30 cellular contexts compared by ENCODE assay signal in the genomic region with DNA sequence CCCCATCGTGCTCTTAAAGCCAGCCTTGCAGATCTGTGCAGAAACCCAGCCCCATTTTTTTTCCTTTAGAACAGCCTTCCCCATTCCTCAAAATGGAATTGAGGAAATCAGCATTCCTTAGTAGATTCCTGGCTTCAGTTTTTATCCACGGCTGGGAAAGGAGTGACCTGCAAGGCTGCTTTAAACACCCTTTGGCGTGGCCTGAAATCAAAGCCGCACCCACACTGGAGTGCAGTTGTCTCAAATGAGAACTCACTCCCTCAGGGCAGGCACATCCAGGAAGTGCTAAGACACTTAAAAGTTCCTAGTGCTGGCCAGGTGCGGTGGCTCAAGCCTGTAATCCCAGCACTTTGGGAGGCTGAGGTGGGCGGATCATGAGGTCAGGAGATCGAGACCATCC. TPM values are rescaled to one million over a fixed set of nuclear protein-coding genes. Genes with fewer than 3 reads are reported as not detected.
"Had no signal": no experiment of that assay in that cellular context is flagged by ENCODE, and none has a peak within 500 bp of the region (broad histone marks: within the 10 kb centered on the region; RNA-seq: fewer than 3 reads in every experiment).

No MANE protein-coding gene starts in this region.

- H3K27me3 ChIP-seq: ascending aorta, body of pancreas had no signal

- H3K4me2 ChIP-seq: KMS-11 had no signal

- H3K9ac ChIP-seq: KMS-11 had no signal

- H3K36me3 ChIP-seq: ascending aorta had no signal

- H3K4me3 ChIP-seq: ascending aorta, body of pancreas, SK-N-MC had no signal

- DNase-seq: activated B cell treated with CpG ODN at 0.5 μM for 24 hours; activated CD4-positive, alpha-beta T cell treated with anti-CD3 and anti-CD28 coated beads for 1 hour; activated CD4-positive, alpha-beta T cell treated with anti-CD3 and anti-CD28 coated beads, Interleukin-2, amount 10 ng/mL, durations not matched to agents 24 days and 14 days; activated CD4-positive, alpha-beta T cell treated with anti-CD3 and anti-CD28 coated beads, Interleukin-2, amount 50 U/mL, for 48 hours; activated CD8-positive, alpha-beta memory T cell treated with anti-CD3 and anti-CD28 coated beads, Interleukin-2, amount 10 ng/mL, durations not matched to agents 7 days and 5 days; activated effector memory CD4-positive, alpha-beta T cell treated with anti-CD3 and anti-CD28 coated beads, Interleukin-2, amount 50 U/mL, for 16 hours; activated naive CD4-positive, alpha-beta T cell treated with Interleukin-2 at 50 U/mL for 16 hours; activated naive CD8-positive, alpha-beta T cell treated with anti-CD3 and anti-CD28 coated beads, Interleukin-2, amount 50 U/mL, for 24 hours; activated T-cell treated with anti-CD3 and anti-CD28 coated beads, Interleukin-2, amount 50 U/mL, for 24 hours; amniotic stem cell; body of pancreas; NCI-H1105 treated with DMSO at 0.1 percent for 48 hours; NCI-H1436 treated with DMSO at 0.1 percent for 48 hours; NCI-H187; NCI-H2081; NCI-H2227 treated with DMSO at 0.1 percent for 48 hours; NCI-H526 treated with DMSO at 0.1 percent for 48 hours; NK-92 treated with Interleukin-12 subunit alpha and Interleukin-12 subunit beta, amount 100 ng/mL, for 24 hours; OCI-M1; RPMI8226; T-cell; T-helper 2 cell; T1000 had no signal

- H3K4me1 ChIP-seq: ascending aorta, body of pancreas had no signal

- H3K9me3 ChIP-seq: ascending aorta, body of pancreas had no signal

- H3K27ac ChIP-seq: ascending aorta, body of pancreas, KMS-11, SK-N-MC had no signal

RNA-seq across cellular contexts. Expression of gene HTR5A, which starts 34.8 kb away (rescaled TPM):
- total RNA-seq: activated B cell treated with CpG ODN at 0.5 μM for 24 hours; activated CD4-positive, alpha-beta T cell treated with anti-CD3 and anti-CD28 coated beads, Interleukin-2, amount 10 ng/mL, durations not matched to agents 24 days and 14 days; activated CD8-positive, alpha-beta memory T cell treated with anti-CD3 and anti-CD28 coated beads, Interleukin-2, amount 10 ng/mL, durations not matched to agents 7 days and 5 days; activated naive CD4-positive, alpha-beta T cell treated with anti-CD3 and anti-CD28 coated beads, Interleukin-2, amount 50 U/mL, for 72 hours; activated T-helper 1 cell treated with anti-CD3 and anti-CD28 coated beads, Interleukin-12 subunit alpha, Interleukin-12 subunit beta, Interleukin-2, Interleukin-4 antibody, amounts not matched to agents 30 ng/mL and 10 ng/mL and 1 ng/mL, durations not matched to agents 14 hours and 24 hours and 36 hours; ascending aorta; body of pancreas; NCI-H460; Right ventricle myocardium inferior; T-cell had no signal
